Comparison of ENCODE assay signal across 14 cellular contexts in the genomic region with DNA sequence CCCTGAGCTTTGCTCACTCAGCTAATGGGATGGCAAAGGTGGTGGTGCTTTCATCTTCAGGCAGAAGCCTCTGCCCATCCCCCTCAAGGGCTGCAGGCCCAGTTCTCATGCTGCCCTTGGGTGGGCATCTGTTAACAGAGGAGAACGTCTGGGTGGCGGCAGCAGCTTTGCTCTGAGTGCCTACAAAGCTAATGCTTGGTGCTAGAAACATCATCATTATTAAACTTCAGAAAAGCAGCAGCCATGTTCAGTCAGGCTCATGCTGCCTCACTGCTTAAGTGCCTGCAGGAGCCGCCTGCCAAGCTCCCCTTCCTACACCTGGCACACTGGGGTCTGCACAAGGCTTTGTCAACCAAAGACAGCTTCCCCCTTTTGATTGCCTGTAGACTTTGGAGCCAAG. TPM values are rescaled to one million over a fixed set of nuclear protein-coding genes. Genes with fewer than 3 reads are reported as not detected.
DNase-seq lines count a peak whose midpoint lies in the region; ATAC-seq and TF ChIP-seq lines count a peak whose summit lies in the region.
"Had no signal": no experiment of that assay in that cellular context is flagged by ENCODE, and none has a peak within 500 bp of the region (broad histone marks: within the 10 kb centered on the region; RNA-seq: fewer than 3 reads in every experiment).

No MANE protein-coding gene starts in this region.

- no peak for DNase-seq in RWPE2 (ENCODE audit: low spot score)
- no peak for DNase-seq in epithelial cell of prostate (ENCODE audit: low read depth, low spot score)
- DNase-seq in spleen, result peak; percentile 57
- no peak for DNase-seq in activated CD8-positive, alpha-beta T cell treated with anti-CD3 and anti-CD28 coated beads, Interleukin-2, amount 10 ng/mL, durations not matched to agents 7 days and 5 days
- DNase-seq in NCI-H146 (lab: John Stamatoyannopoulos, UW), result no peak
- DNase-seq in CD14-positive monocyte (ENCODE audit: low spot score), result no peak
- DNase-seq: ACHN; BE2C; C1 segment of cervical spinal cord; Caco-2; CD4-positive, alpha-beta T cell; GM23248 had no signal

- no peaks in the 10 kb centered on the region for H3K9me3 Mint-ChIP-seq in activated CD8-positive, alpha-beta T cell treated with anti-CD3 and anti-CD28 coated beads, Interleukin-2, amount 10 ng/mL, durations not matched to agents 7 days and 5 days (ENCODE audit: insufficient read depth)
- no peaks in the 10 kb centered on the region for H3K9me3 Mint-ChIP-seq in CD14-positive monocyte
- H3K9me3 Mint-ChIP-seq: CD4-positive, alpha-beta T cell had no signal

- H3K27me3 Mint-ChIP-seq in activated CD8-positive, alpha-beta T cell treated with anti-CD3 and anti-CD28 coated beads, Interleukin-2, amount 10 ng/mL, durations not matched to agents 7 days and 5 days (ENCODE audit: low read depth), result no peaks in the 10 kb centered on the region
- no peaks in the 10 kb centered on the region for H3K27me3 Mint-ChIP-seq in CD14-positive monocyte (ENCODE audit: low read depth in 3 of 3)
- H3K27me3 Mint-ChIP-seq: CD4-positive, alpha-beta T cell had no signal

- TF ChIP-seq CTCF in RWPE2 (IDR thresholded peaks at IDR 0.05; ENCODE audit: poor library complexity, severe bottlenecking) (no peak), spleen (IDR thresholded peaks at IDR 0.05 in 8 of 11, conservative IDR thresholded peaks at IDR 0.05 in 3 of 11) (no peak), CD14-positive monocyte (IDR thresholded peaks at IDR 0.05) (no peak)

- peaks cover 53% of the 10 kb centered on the region for H3K36me3 Mint-ChIP-seq in activated CD8-positive, alpha-beta T cell treated with anti-CD3 and anti-CD28 coated beads, Interleukin-2, amount 10 ng/mL, durations not matched to agents 7 days and 5 days (ENCODE audit: low read depth)
- peaks cover 44 to 60% of the 10 kb centered on the region in 2 donors for H3K36me3 Mint-ChIP-seq in CD14-positive monocyte

- no peak overlapping the region for H3K27ac Mint-ChIP-seq in activated CD8-positive, alpha-beta T cell treated with anti-CD3 and anti-CD28 coated beads, Interleukin-2, amount 10 ng/mL, durations not matched to agents 7 days and 5 days
- H3K27ac Mint-ChIP-seq in CD14-positive monocyte, result no peak overlapping the region
- H3K27ac Mint-ChIP-seq: CD4-positive, alpha-beta T cell had no signal

- TF ChIP-seq POLR2A in spleen (IDR thresholded peaks at IDR 0.05), result no peak

- H3K36me3 ChIP-seq in RWPE2 (ENCODE audit: low read depth) (peaks cover 73% of the 10 kb centered on the region), spleen (peaks cover 0 to 75% (median 46%) of the 10 kb centered on the region in 6 donors)

- intact Hi-C loops in spleen (cut with DNase I; ENCODE audit: low total_unique reads), result no loop called here
- intact Hi-C loops in CD14-positive monocyte (cut with micrococcal nuclease), result loop anchor here (10.0 kb wide), 4 partner anchors 75 to 275 kb away; partner anchors contain the start of genes CRAMP1 (in 1 of the 2), EME2 (in 1 of the 2), IFT140 (in 1 of the 2) and MRPS34 (in 1 of the 2)

- peaks cover 7% of the 10 kb centered on the region for H3K4me1 Mint-ChIP-seq in activated CD8-positive, alpha-beta T cell treated with anti-CD3 and anti-CD28 coated beads, Interleukin-2, amount 10 ng/mL, durations not matched to agents 7 days and 5 days (ENCODE audit: low read depth)
- peaks cover 10% of the 10 kb centered on the region for H3K4me1 Mint-ChIP-seq in CD14-positive monocyte

- H3K4me1 ChIP-seq in RWPE2 (ENCODE audit: insufficient read depth, poor library complexity, severe bottlenecking), result peaks cover 19% of the 10 kb centered on the region
- peaks cover 3 to 11% (median 6%) of the 10 kb centered on the region in 6 donors for H3K4me1 ChIP-seq in spleen
- H3K4me1 ChIP-seq: BE2C, Caco-2 had no signal

- no peaks in the 10 kb centered on the region for H3K9me3 ChIP-seq in RWPE2 (ENCODE audit: severe bottlenecking)
- H3K9me3 ChIP-seq in spleen, result no peaks in the 10 kb centered on the region
- H3K9me3 ChIP-seq: BE2C, Caco-2, HAP-1 had no signal

- H3K27me3 ChIP-seq in RWPE2 (ENCODE audit: insufficient read depth, poor library complexity, severe bottlenecking), result no peaks in the 10 kb centered on the region
- H3K27me3 ChIP-seq in spleen (replicated peaks in 1 of 7), result no peaks in the 10 kb centered on the region
- H3K27me3 ChIP-seq: BE2C had no signal

- no peak for ATAC-seq in RWPE2 (ENCODE audit: low read depth)
- no peak for ATAC-seq in activated CD8-positive, alpha-beta T cell treated with anti-CD3 and anti-CD28 coated beads, Interleukin-2, amount 10 ng/mL, durations not matched to agents 7 days and 5 days

- no peak overlapping the region for H3K4me3 Mint-ChIP-seq in activated CD8-positive, alpha-beta T cell treated with anti-CD3 and anti-CD28 coated beads, Interleukin-2, amount 10 ng/mL, durations not matched to agents 7 days and 5 days
- no peak overlapping the region for H3K4me3 Mint-ChIP-seq in CD14-positive monocyte
- H3K4me3 Mint-ChIP-seq: CD4-positive, alpha-beta T cell had no signal

- H3K4me3 ChIP-seq in RWPE2 (ENCODE audit: severe bottlenecking) (no peak overlapping the region), spleen (no peak overlapping the region)
- H3K4me3 ChIP-seq: GM23248, HAP-1 had no signal

- WGBS in spleen, 5 donors, result 92 to 100% (median 94%) methylated on average over 2 to 3 of the region's 3 CpGs

- POLR2A ChIA-PET in activated CD8-positive, alpha-beta T cell treated with anti-CD3 and anti-CD28 coated beads, Interleukin-2, amount 10 ng/mL, durations not matched to agents 7 days and 5 days (lab: Charles Lee), result no interaction called here

- H3K27ac ChIP-seq in RWPE2 (ENCODE audit: poor library complexity, severe bottlenecking) (peak overlapping the region; percentile 91), epithelial cell of prostate (peak overlapping the region; percentile 94), spleen (no peak overlapping the region)
- H3K27ac ChIP-seq: GM23248, HL-60 had no signal

- CTCF ChIA-PET in activated CD8-positive, alpha-beta T cell treated with anti-CD3 and anti-CD28 coated beads, Interleukin-2, amount 10 ng/mL, durations not matched to agents 7 days and 5 days (lab: Charles Lee), result no interaction called here

RNA-seq across cellular contexts. Expression of gene MAPK8IP3, which starts 5.7 kb away (rescaled TPM):
- 100 to 1,000 TPM in 6 of 7 donors, 10 to 100 TPM in 1; 97.0 to 134 (median 126) TPM for total RNA-seq in spleen
- polyA plus RNA-seq in spleen (100 to 1,000 TPM in 1 of 3 donors, 10 to 100 TPM in 2; 27.2 to 116 (median 57.8) TPM), CD14-positive monocyte (1 to 10 TPM; 1.1 to 2.1 TPM)
- 10 to 100 TPM; 75.9 to 82.7 TPM for total RNA-seq in activated CD8-positive, alpha-beta T cell treated with anti-CD3 and anti-CD28 coated beads, Interleukin-2, amount 10 ng/mL, durations not matched to agents 7 days and 5 days

RNA-seq across cellular contexts. Expression of gene JPT2, which starts 22.2 kb away (rescaled TPM):
- 10 to 100 TPM; 15.6 to 30.5 (median 22.7) TPM for total RNA-seq in spleen
- polyA plus RNA-seq in spleen (10 to 100 TPM in 2 of 3 donors, 1 to 10 TPM in 1; 8.2 to 15.0 (median 12.9) TPM), CD14-positive monocyte (1 to 10 TPM; 5.8 to 7.5 TPM)
- total RNA-seq in activated CD8-positive, alpha-beta T cell treated with anti-CD3 and anti-CD28 coated beads, Interleukin-2, amount 10 ng/mL, durations not matched to agents 7 days and 5 days, result 10 to 100 TPM; 56.1 to 61.7 TPM

Comparison
In these comparisons a context has a peak if more than half of its experiments do, and no peak if none do; other contexts are left out.
1. H3K27ac ChIP-seq: peak in RWPE2 (single experiment) and epithelial cell of prostate (single experiment); none in spleen (0 of 8).